ENCODE assay signal across 8 cellular contexts in genomic region chr10:124916585-124917167, GRCh38. TPM values are rescaled to one million over a fixed set of nuclear protein-coding genes. Genes with fewer than 3 reads are reported as not detected.
A peak's percentile ranks its signal among the peaks of the same experiment; 100 is the strongest.
DNase-seq lines count a peak whose midpoint lies in the region; TF ChIP-seq lines count a peak whose summit lies in the region.

No MANE protein-coding gene starts in this region.

- no peak for TF ChIP-seq CTCF in HFF-Myc (IDR thresholded peaks at IDR 0.05; ENCODE audit: low read depth, low read length, missing control alignments)
- TF ChIP-seq CTCF in suprapubic skin (IDR thresholded peaks at IDR 0.05), result no peak

- peak in 1 of 2 donors; percentile 93 for TF ChIP-seq POLR2A in suprapubic skin (IDR thresholded peaks at IDR 0.05)

- no peaks in the 10 kb centered on the region for H3K9me3 ChIP-seq in suprapubic skin

- peaks cover 44% of the 10 kb centered on the region for H3K4me1 ChIP-seq in suprapubic skin

- no peaks in the 10 kb centered on the region for H3K9me3 Mint-ChIP-seq in activated naive CD4-positive, alpha-beta T cell treated with anti-CD3 and anti-CD28 coated beads, Interleukin-2, amount 50 U/mL, for 24 hours

- WGBS in suprapubic skin, result 0% methylated on average over 1 of the region's 82 CpGs

- peak; percentile 91 for DNase-seq in GM04504 (ENCODE audit: low read depth)
- DNase-seq in HFF-Myc (ENCODE audit: extremely low read depth, low read depth), result peak; percentile 71
- DNase-seq in MV-4-11 (lab: John Stamatoyannopoulos, UW), result peak; percentile 94
- peak; percentile 94 for DNase-seq in SK-N-DZ (ENCODE audit: low spot score)
- peak; percentile 23 for DNase-seq in glomerular endothelial cell (ENCODE audit: extremely low read depth, low read depth, low spot score)
- peak; percentile 17 to 99 (median 94) for DNase-seq in nucleus accumbens (lab: John Stamatoyannopoulos, UW)
- DNase-seq in suprapubic skin (ENCODE audit: low spot score in 2 of 2), result peak; percentile 99

- no peaks in the 10 kb centered on the region for H3K36me3 ChIP-seq in suprapubic skin

- H3K27me3 ChIP-seq in suprapubic skin, result no peaks in the 10 kb centered on the region

- peak overlapping the region; percentile 97 for H3K4me3 Mint-ChIP-seq in activated naive CD4-positive, alpha-beta T cell treated with anti-CD3 and anti-CD28 coated beads, Interleukin-2, amount 50 U/mL, for 24 hours

- peaks cover 49% of the 10 kb centered on the region for H3K4me1 Mint-ChIP-seq in activated naive CD4-positive, alpha-beta T cell treated with anti-CD3 and anti-CD28 coated beads, Interleukin-2, amount 50 U/mL, for 24 hours

- H3K27ac Mint-ChIP-seq in activated naive CD4-positive, alpha-beta T cell treated with anti-CD3 and anti-CD28 coated beads, Interleukin-2, amount 50 U/mL, for 24 hours, result peak overlapping the region; percentile 97

- H3K4me3 ChIP-seq in HFF-Myc (replicated peaks; ENCODE audit: low read depth, low read length), result peak overlapping the region; percentile 59
- peak overlapping the region; percentile 92 for H3K4me3 ChIP-seq in suprapubic skin

- H3K27ac ChIP-seq in suprapubic skin, result peak overlapping the region; percentile 100

- peaks cover under 1% of the 10 kb centered on the region for H3K27me3 Mint-ChIP-seq in activated naive CD4-positive, alpha-beta T cell treated with anti-CD3 and anti-CD28 coated beads, Interleukin-2, amount 50 U/mL, for 24 hours

- no peaks in the 10 kb centered on the region for H3K36me3 Mint-ChIP-seq in activated naive CD4-positive, alpha-beta T cell treated with anti-CD3 and anti-CD28 coated beads, Interleukin-2, amount 50 U/mL, for 24 hours

- no peak for TF ChIP-seq EP300 in suprapubic skin (IDR thresholded peaks at IDR 0.05)

RNA-seq across cellular contexts. Expression of gene ZRANB1, which starts 25.2 kb away (rescaled TPM):
- polyA plus RNA-seq in SK-N-DZ (2014; cell fraction: cytosol; rRNA removed), result 19.0 and 21.8 TPM in 2 replicates
- 10.6 and 10.9 TPM in 2 replicates for polyA plus RNA-seq in SK-N-DZ (2014; cell fraction: nucleus; rRNA removed)
- total RNA-seq in glomerular endothelial cell (12.3 and 14.2 TPM in 2 replicates), suprapubic skin (10 to 100 TPM; 21.2 to 37.9 (median 30.2) TPM)

Comparison
In these comparisons a context has a peak if more than half of its experiments do, and no peak if none do; other contexts are left out.
1. Peak in every context shown above with its lines: DNase-seq, H3K4me3 ChIP-seq and H3K27ac ChIP-seq.
2. DNase-seq: peak in every context shown above with its lines; median percentile 99 in suprapubic skin; 94 in MV-4-11; 94 in SK-N-DZ; 94 in nucleus accumbens; 91 in GM04504; 71 in HFF-Myc; 23 in glomerular endothelial cell.